ENCODE assay signal across 17 cellular contexts in the genomic region with DNA sequence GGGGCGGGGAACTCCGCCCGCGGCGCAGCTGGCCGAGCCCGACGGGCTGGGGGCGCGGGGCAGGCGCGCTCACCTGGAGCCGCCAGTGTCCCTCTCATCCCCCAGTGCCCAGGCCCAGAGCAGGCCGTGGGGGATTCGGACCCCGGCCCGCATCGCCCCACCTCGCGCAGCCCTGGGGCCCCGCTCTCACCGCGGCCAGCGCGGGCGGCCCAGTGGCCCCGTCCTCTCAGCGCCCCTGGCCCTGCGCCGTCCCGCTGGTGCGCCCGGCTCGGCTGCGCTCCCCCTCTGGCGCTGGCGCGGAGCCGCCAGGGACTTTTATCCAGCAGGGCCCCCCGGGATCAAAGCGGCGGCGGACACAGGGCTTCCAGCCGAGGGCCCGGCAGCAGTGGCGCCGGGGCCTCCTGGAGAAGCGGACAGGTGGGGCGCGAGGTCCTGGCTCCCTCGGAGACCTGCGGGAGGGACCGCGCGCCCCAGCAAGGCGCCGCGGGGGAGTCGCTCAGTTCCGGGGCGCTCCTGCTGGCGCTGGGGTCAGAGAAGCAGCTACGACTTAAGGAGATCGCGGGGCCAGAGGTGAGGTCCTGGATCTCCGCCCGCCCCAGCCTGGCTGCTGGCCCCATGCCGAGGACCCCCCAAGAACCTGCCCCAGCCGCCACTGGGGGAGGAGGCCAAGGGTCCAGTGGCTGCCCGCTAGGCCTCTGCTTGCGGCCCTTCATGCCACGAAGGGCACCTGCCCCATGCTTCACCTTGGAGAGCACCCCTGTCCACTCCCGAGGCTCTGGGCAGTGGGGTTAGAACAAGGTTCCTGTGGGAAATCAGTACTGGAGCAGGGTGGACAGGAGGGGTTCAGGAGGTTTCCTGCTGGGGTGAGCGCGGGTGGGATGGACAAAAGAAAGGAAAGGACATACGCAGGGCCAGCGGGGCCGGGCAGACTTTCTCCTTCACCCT. TPM values are rescaled to one million over a fixed set of nuclear protein-coding genes. Genes with fewer than 3 reads are reported as not detected.
DNase-seq lines count a peak whose midpoint lies in the region; ATAC-seq and TF ChIP-seq lines count a peak whose summit lies in the region.
"Had no signal": no experiment of that assay in that cellular context is flagged by ENCODE, and none has a peak within 500 bp of the region (broad histone marks: within the 10 kb centered on the region; RNA-seq: fewer than 3 reads in every experiment).

No MANE protein-coding gene starts in this region.

- H3K4me3 ChIP-seq in HUES64 (ENCODE audit: low read length), result peak overlapping the region; percentile 38
- H3K4me3 ChIP-seq in trophoblast cell (ENCODE audit: low read depth, low read length), result peak overlapping the region; percentile 46
- H3K4me3 ChIP-seq: cardiac muscle cell had no signal

- H3K36me3 Mint-ChIP-seq in glutamatergic neuron (ENCODE audit: unreplicated experiment), result peaks cover 4% of the 10 kb centered on the region

- peaks cover 28% of the 10 kb centered on the region for H3K9me3 Mint-ChIP-seq in glutamatergic neuron (ENCODE audit: unreplicated experiment)

- H3K4ac ChIP-seq in trophoblast cell (ENCODE audit: low read depth, low read length), result peak overlapping the region; percentile 42

- intact Hi-C loops in posterior vena cava (cut with DNase I), result no loop called here

- peaks cover 16% of the 10 kb centered on the region for H3K79me1 ChIP-seq in trophoblast cell (ENCODE audit: low read length)

- no peak overlapping the region for H2AK5ac ChIP-seq in trophoblast cell (ENCODE audit: low read length)

- no peaks in the 10 kb centered on the region for H3K9me3 ChIP-seq in HUES64 (ENCODE audit: insufficient read depth, low read depth, low read length)
- no peaks in the 10 kb centered on the region for H3K9me3 ChIP-seq in trophoblast cell (ENCODE audit: insufficient read depth, low read depth, low read length)
- H3K9me3 ChIP-seq: neutrophil had no signal

- no peak overlapping the region for H2BK12ac ChIP-seq in trophoblast cell (ENCODE audit: low read length)

- WGBS in HUES64, result 14% methylated on average over 78 of the region's 78 CpGs
- WGBS in trophoblast cell (ENCODE audit: extremely low coverage, insufficient coverage, insufficient read length), result no CpG with 5 or more reads among the region's 78 CpGs

- H2AFZ ChIP-seq in trophoblast cell (ENCODE audit: insufficient read depth, low read length, poor library complexity), result no peak overlapping the region

- no peak overlapping the region for H3K23ac ChIP-seq in trophoblast cell (ENCODE audit: low read length)

- ATAC-seq in HG03469 (IDR thresholded peaks at IDR 0.05; ENCODE audit: unreplicated experiment), result no peak

- H3K27me3 ChIP-seq in HUES64 (ENCODE audit: insufficient read depth, low read length), result peaks cover 98% of the 10 kb centered on the region
- H3K27me3 ChIP-seq in trophoblast cell (ENCODE audit: insufficient read depth, low read length), result peaks cover 35% of the 10 kb centered on the region

- peaks cover 16% of the 10 kb centered on the region for H3K4me1 Mint-ChIP-seq in glutamatergic neuron (ENCODE audit: low read depth, unreplicated experiment)

- peak overlapping the region; percentile 3 for H2BK120ac ChIP-seq in trophoblast cell (ENCODE audit: insufficient read depth, low read length, poor library complexity)

- TF ChIP-seq CTCF in glutamatergic neuron (IDR thresholded peaks at IDR 0.05; ENCODE audit: partially characterized antibody, unreplicated experiment), result no peak

- peaks cover 3% of the 10 kb centered on the region for H3K79me2 ChIP-seq in trophoblast cell (ENCODE audit: control insufficient read depth, insufficient read depth, low read length, poor library complexity)

- no peaks in the 10 kb centered on the region for H3K36me3 ChIP-seq in HUES64 (ENCODE audit: insufficient read depth, low read length)
- peaks cover 0 to 1% of the 10 kb centered on the region in 2 experiments for H3K36me3 ChIP-seq in trophoblast cell (ENCODE audit: control insufficient read depth in 1 of 2, insufficient read depth in 2 of 2, low read length in 2 of 2)
- H3K36me3 ChIP-seq: cardiac muscle cell, neutrophil had no signal

- H3K9ac ChIP-seq in HUES64 (ENCODE audit: low read depth, low read length) (no peak overlapping the region), trophoblast cell (ENCODE audit: low read length) (no peak overlapping the region)
- H3K9ac ChIP-seq: KMS-11 had no signal

- no peak overlapping the region for H3K27ac Mint-ChIP-seq in glutamatergic neuron (ENCODE audit: unreplicated experiment)

- H4K12ac ChIP-seq in trophoblast cell (ENCODE audit: low read depth, low read length), result peak overlapping the region; percentile 39

- H3K27ac ChIP-seq in HUES64 (ENCODE audit: low read depth, low read length), result no peak overlapping the region
- no peak overlapping the region for H3K27ac ChIP-seq in trophoblast cell (ENCODE audit: low read depth, low read length)
- H3K27ac ChIP-seq: cardiac muscle cell, KMS-11, neutrophil had no signal

- no peak overlapping the region for H2BK5ac ChIP-seq in trophoblast cell (ENCODE audit: low read depth, low read length, poor library complexity)

- H4K91ac ChIP-seq in trophoblast cell (ENCODE audit: low read depth, low read length), result peak overlapping the region; percentile 59

- peak overlapping the region; percentile 57 for H3K4me2 ChIP-seq in trophoblast cell (ENCODE audit: low read length)
- H3K4me2 ChIP-seq: KMS-11 had no signal

- H3K4me3 Mint-ChIP-seq in glutamatergic neuron (ENCODE audit: unreplicated experiment), result peak overlapping the region; percentile 59

- no peak overlapping the region for H3K18ac ChIP-seq in trophoblast cell (ENCODE audit: low read length)

- no peak overlapping the region for H3K14ac ChIP-seq in trophoblast cell (ENCODE audit: low read length)

- H3K4me1 ChIP-seq in HUES64 (ENCODE audit: insufficient read depth, low read length), result no peaks in the 10 kb centered on the region
- peaks cover 12 to 19% of the 10 kb centered on the region in 2 experiments for H3K4me1 ChIP-seq in trophoblast cell (ENCODE audit: control insufficient read depth in 1 of 2, insufficient read depth in 2 of 2, low read length in 2 of 2)

- H4K8ac ChIP-seq in trophoblast cell (ENCODE audit: low read depth, low read length), result peak overlapping the region; percentile 52

- peaks cover 18% of the 10 kb centered on the region for H3K27me3 Mint-ChIP-seq in glutamatergic neuron (ENCODE audit: unreplicated experiment)

- DNase-seq in NCI-H1417 (lab: John Stamatoyannopoulos, UW), result peak in 2 of 3 experiments; percentile 62 to 76
- DNase-seq in NCI-H1417 treated with DMSO at 0.1 percent for 48 hours (lab: John Stamatoyannopoulos, UW), result no peak
- no peak for DNase-seq in glutamatergic neuron
- peak in 1 of 2 donors; percentile 65 for DNase-seq in trophoblast cell
- no peak for DNase-seq in NOMO-1 treated with dmso at 0.1 percent for 144 hours (lab: John Stamatoyannopoulos, UW; ENCODE audit: unreplicated experiment)
- no peak for DNase-seq in posterior vena cava (ENCODE audit: low spot score)
- DNase-seq: activated CD8-positive, alpha-beta memory T cell treated with anti-CD3 and anti-CD28 coated beads for 24 hours; NCI-H1694 treated with DMSO at 0.1 percent for 48 hours; NCI-H526 treated with DMSO at 0.1 percent for 48 hours had no signal

RNA-seq across cellular contexts. Expression of a gene that starts 0.8 kb away (rescaled TPM):
- polyA plus RNA-seq in HUES64 (2013, experiment 1 of 2), result 1.00 TPM
- polyA plus RNA-seq in HUES64 (2013, experiment 2 of 2), result 0.95 TPM
- 39.8 TPM for total RNA-seq in glutamatergic neuron (ENCODE audit: unreplicated experiment)
- polyA plus RNA-seq in trophoblast cell (2013), result 8.7 and 9.0 TPM in 2 replicates
- total RNA-seq in posterior vena cava, result not detected
- total RNA-seq: subcutaneous adipose tissue had no signal

RNA-seq across cellular contexts. Expression of a gene that starts 14.8 kb away (rescaled TPM):
- polyA plus RNA-seq in HUES64 (2013, experiment 1 of 2), result 0.10 TPM
- polyA plus RNA-seq in HUES64 (2013, experiment 2 of 2), result not detected
- total RNA-seq in glutamatergic neuron (ENCODE audit: unreplicated experiment) (0.69 TPM), posterior vena cava (not detected)
- polyA plus RNA-seq in trophoblast cell (2013), result 0.01 TPM in 1 of 2 replicates, not detected in the other
- total RNA-seq: A172, liver, subcutaneous adipose tissue had no signal
- polyA plus RNA-seq: liver had no signal

RNA-seq across cellular contexts. Expression of a gene that starts 15.6 kb away (rescaled TPM):
- polyA plus RNA-seq in HUES64 (2013, experiment 1 of 2), result 26.9 TPM
- polyA plus RNA-seq in HUES64 (2013, experiment 2 of 2), result 23.2 TPM
- 51.7 TPM for total RNA-seq in glutamatergic neuron (ENCODE audit: unreplicated experiment)
- 12.8 and 13.1 TPM in 2 replicates for polyA plus RNA-seq in trophoblast cell (2013)
- 10 to 100 TPM; 19.6 to 25.2 TPM for total RNA-seq in posterior vena cava

RNA-seq across cellular contexts. Expression of a gene that starts 24.7 kb away (rescaled TPM):
- 87.7 TPM for polyA plus RNA-seq in HUES64 (2013, experiment 1 of 2)
- polyA plus RNA-seq in HUES64 (2013, experiment 2 of 2), result 88.3 TPM
- 68.1 TPM for total RNA-seq in glutamatergic neuron (ENCODE audit: unreplicated experiment)
- polyA plus RNA-seq in trophoblast cell (2013), result 37.2 and 37.6 TPM in 2 replicates
- total RNA-seq in posterior vena cava, result 10 to 100 TPM in 1 of 2 donors, 1 to 10 TPM in 1; 6.7 to 16.6 TPM

RNA-seq across cellular contexts. Expression of a gene that starts 34.3 kb away (rescaled TPM):
- polyA plus RNA-seq in HUES64 (2013, experiment 1 of 2), result 14.7 TPM
- polyA plus RNA-seq in HUES64 (2013, experiment 2 of 2), result 16.4 TPM
- total RNA-seq in glutamatergic neuron (ENCODE audit: unreplicated experiment) (30.6 TPM), posterior vena cava (10 to 100 TPM; 25.0 to 36.2 TPM)
- 32.1 and 36.5 TPM in 2 replicates for polyA plus RNA-seq in trophoblast cell (2013)

Comparison
In these comparisons a context has a peak if more than half of its experiments do, and no peak if none do; other contexts are left out.
1. DNase-seq: peak in NCI-H1417 (2 of 3); none in NCI-H1417 treated with DMSO at 0.1 percent for 48 hours (single experiment), glutamatergic neuron (single experiment), NOMO-1 treated with dmso at 0.1 percent for 144 hours (single experiment) and posterior vena cava (single experiment).
2. RNA of a gene that starts 0.8 kb away (total RNA-seq): 39.8 TPM in glutamatergic neuron (single experiment); not detected in posterior vena cava; every median in the first group is over 10 times any median in the second.